1 cellular context compared by ENCODE assay signal in genomic region chr11:74871037-74871436, GRCh38.
TF ChIP-seq lines count a peak whose summit lies in the region.

No MANE protein-coding gene starts in this region.

TF ChIP-seq in HepG2, 621 proteins besides CTCF, POLR2A, EP300 and RAD21 (continued from another document):
- TF ChIP-seq, protein P1, sequence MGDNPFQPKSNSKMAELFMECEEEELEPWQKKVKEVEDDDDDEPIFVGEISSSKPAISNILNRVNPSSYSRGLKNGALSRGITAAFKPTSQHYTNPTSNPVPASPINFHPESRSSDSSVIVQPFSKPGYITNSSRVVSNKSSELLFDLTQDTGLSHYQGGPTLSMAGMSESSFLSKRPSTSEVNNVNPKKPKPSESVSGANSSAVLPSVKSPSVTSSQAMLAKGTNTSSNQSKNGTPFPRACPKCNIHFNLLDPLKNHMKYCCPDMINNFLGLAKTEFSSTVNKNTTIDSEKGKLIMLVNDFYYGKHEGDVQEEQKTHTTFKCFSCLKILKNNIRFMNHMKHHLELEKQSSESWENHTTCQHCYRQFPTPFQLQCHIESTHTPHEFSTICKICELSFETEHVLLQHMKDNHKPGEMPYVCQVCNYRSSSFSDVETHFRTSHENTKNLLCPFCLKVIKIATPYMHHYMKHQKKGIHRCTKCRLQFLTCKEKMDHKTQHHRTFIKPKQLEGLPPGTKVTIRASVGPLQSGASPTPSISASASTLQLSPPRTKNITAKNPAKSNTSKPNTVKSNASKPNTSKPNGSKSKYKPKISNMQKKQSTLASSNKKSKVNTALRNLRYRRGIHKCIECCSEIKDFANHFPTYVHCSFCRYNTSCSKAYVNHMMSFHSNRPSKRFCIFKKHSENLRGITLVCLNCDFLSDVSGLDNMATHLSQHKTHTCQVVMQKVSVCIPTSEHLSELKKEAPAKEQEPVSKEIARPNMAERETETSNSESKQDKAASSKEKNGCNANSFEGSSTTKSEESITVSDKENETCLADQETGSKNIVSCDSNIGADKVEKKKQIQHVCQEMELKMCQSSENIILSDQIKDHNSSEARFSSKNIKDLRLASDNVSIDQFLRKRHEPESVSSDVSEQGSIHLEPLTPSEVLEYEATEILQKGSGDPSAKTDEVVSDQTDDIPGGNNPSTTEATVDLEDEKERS (CRISPR knock-in tag; IDR thresholded peaks at IDR 0.05), result peak; percentile 81; the same call in 1 of the 2 replicates
- TF ChIP-seq, protein P2, sequence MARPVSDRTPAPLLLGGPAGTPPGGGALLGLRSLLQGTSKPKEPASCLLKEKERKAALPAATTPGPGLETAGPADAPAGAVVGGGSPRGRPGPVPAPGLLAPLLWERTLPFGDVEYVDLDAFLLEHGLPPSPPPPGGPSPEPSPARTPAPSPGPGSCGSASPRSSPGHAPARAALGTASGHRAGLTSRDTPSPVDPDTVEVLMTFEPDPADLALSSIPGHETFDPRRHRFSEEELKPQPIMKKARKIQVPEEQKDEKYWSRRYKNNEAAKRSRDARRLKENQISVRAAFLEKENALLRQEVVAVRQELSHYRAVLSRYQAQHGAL (CRISPR knock-in tag; IDR thresholded peaks at IDR 0.05; ENCODE audit: not compliant biosample characterization), result no peak
- TF ChIP-seq, protein P3, sequence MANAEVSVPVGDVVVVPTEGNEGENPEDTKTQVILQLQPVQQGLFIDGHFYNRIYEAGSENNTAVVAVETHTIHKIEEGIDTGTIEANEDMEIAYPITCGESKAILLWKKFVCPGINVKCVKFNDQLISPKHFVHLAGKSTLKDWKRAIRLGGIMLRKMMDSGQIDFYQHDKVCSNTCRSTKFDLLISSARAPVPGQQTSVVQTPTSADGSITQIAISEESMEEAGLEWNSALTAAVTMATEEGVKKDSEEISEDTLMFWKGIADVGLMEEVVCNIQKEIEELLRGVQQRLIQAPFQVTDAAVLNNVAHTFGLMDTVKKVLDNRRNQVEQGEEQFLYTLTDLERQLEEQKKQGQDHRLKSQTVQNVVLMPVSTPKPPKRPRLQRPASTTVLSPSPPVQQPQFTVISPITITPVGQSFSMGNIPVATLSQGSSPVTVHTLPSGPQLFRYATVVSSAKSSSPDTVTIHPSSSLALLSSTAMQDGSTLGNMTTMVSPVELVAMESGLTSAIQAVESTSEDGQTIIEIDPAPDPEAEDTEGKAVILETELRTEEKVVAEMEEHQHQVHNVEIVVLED (CRISPR knock-in tag; IDR thresholded peaks at IDR 0.05; ENCODE audit: borderline replicate concordance), result no peak
- no peak for TF ChIP-seq PRPF4 (IDR thresholded peaks at IDR 0.05; ENCODE audit: low read depth, low read length, poor library complexity, severe bottlenecking)
- no peak for TF ChIP-seq RXRB (CRISPR knock-in tag; IDR thresholded peaks at IDR 0.05; ENCODE audit: borderline replicate concordance)
- TF ChIP-seq KDM1A (CRISPR knock-in tag; IDR thresholded peaks at IDR 0.05), result no peak
- TF ChIP-seq SOX5 (CRISPR knock-in tag; IDR thresholded peaks at IDR 0.05; ENCODE audit: borderline replicate concordance), result no peak
- TF ChIP-seq MXD4 (CRISPR knock-in tag; IDR thresholded peaks at IDR 0.05), result no peak
